ENCODE assay signal across 8 cellular contexts in genomic region chr6:92810913-92811312, GRCh38.
DNase-seq lines count a peak whose midpoint lies in the region; ATAC-seq, FAIRE-seq and TF ChIP-seq lines count a peak whose summit lies in the region.

No MANE protein-coding gene starts in this region.

- no peak overlapping the region for H3K4me3 ChIP-seq in kidney (ENCODE audit: low read length in 2 of 2)

- H3K4me1 ChIP-seq in kidney (ENCODE audit: control insufficient read depth in 1 of 2, insufficient read depth in 1 of 2, low read depth in 1 of 2, low read length in 2 of 2) = no peaks in the 10 kb centered on the region

- H3K27me3 Mint-ChIP-seq in WTC11 (ENCODE audit: low read depth) = no peaks in the 10 kb centered on the region; the same call in none of the 2 replicates

- TF ChIP-seq CTCF in WTC11 (IDR thresholded peaks at IDR 0.05) (peak; percentile 65), kidney (IDR thresholded peaks at IDR 0.05; ENCODE audit: borderline replicate concordance, extremely low read depth, insufficient read depth) (peak; percentile 28)

- no peak overlapping the region for H3K4me3 Mint-ChIP-seq in WTC11

- H3K4me1 Mint-ChIP-seq in WTC11 = peaks cover 5% of the 10 kb centered on the region

- FAIRE-seq in kidney (lab: Jason Lieb, UNC) (no peak), RCC 7860 (lab: Jason Lieb, UNC) (no peak)

- H3K36me3 Mint-ChIP-seq in WTC11 = no peaks in the 10 kb centered on the region

- POLR2A ChIA-PET in WTC11 (lab: Charles Lee) = no interaction called here

- H3K9me3 ChIP-seq in kidney (ENCODE audit: control insufficient read depth in 1 of 2, low read length in 2 of 2) = no peaks in the 10 kb centered on the region

- no peak overlapping the region for H3K27ac Mint-ChIP-seq in WTC11

- H3K9ac ChIP-seq in kidney (ENCODE audit: low read length in 2 of 2) = no peak overlapping the region

- no peaks in the 10 kb centered on the region for H3K36me3 ChIP-seq in kidney (ENCODE audit: control insufficient read depth in 1 of 2, insufficient read depth in 2 of 2, low read length in 2 of 2)

- H3K27ac ChIP-seq in kidney (ENCODE audit: low read depth in 2 of 2, low read length in 2 of 2) = no peak overlapping the region

- DNase-seq in CD1c-positive myeloid dendritic cell (ENCODE audit: extremely low spot score) (peak; percentile 5), NCI-H2081 (lab: John Stamatoyannopoulos, UW) (peak; percentile 55 to 81), WTC11 (ENCODE audit: low spot score) (peak; percentile 69), kidney (no peak), middle frontal gyrus (ENCODE audit: extremely low spot score, low spot score) (no peak), RCC 7860 (ENCODE audit: low spot score) (no peak)

- CTCF ChIA-PET in WTC11 (lab: Charles Lee) = interaction anchor here (0.6 to 2.1 kb wide), 24 partner anchors 10 to 1870 kb away, joined by 3 to 27 read pairs (median 4); partner anchors contain the start of gene EPHA7

- intact Hi-C loops in kidney (cut with DNase I) = no loop called here

- H3K9me3 Mint-ChIP-seq in WTC11 = no peaks in the 10 kb centered on the region

- ATAC-seq in GM18907 (IDR thresholded peaks at IDR 0.05; ENCODE audit: unreplicated experiment) (peak; percentile 99), HG03039 (IDR thresholded peaks at IDR 0.05; ENCODE audit: unreplicated experiment) (peak; percentile 97), WTC11 (peak; percentile 97)

TF ChIP-seq in WTC11, 78 proteins besides CTCF, POLR2A, EP300 and RAD21:
- no peak for TF ChIP-seq TEAD4 (CRISPR knock-in tag; IDR thresholded peaks at IDR 0.05)
- TF ChIP-seq STAT6 (CRISPR knock-in tag; conservative IDR thresholded peaks at IDR 0.05; ENCODE audit: low read depth) = no peak
- TF ChIP-seq GABPB1 (CRISPR knock-in tag; IDR thresholded peaks at IDR 0.05) = no peak
- no peak for TF ChIP-seq EMX1 (CRISPR knock-in tag; IDR thresholded peaks at IDR 0.05)
- TF ChIP-seq, protein P1, sequence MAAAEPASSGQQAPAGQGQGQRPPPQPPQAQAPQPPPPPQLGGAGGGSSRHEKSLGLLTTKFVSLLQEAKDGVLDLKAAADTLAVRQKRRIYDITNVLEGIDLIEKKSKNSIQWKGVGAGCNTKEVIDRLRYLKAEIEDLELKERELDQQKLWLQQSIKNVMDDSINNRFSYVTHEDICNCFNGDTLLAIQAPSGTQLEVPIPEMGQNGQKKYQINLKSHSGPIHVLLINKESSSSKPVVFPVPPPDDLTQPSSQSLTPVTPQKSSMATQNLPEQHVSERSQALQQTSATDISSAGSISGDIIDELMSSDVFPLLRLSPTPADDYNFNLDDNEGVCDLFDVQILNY (CRISPR knock-in tag; IDR thresholded peaks at IDR 0.05) = no peak
- no peak for TF ChIP-seq HMGA2 (CRISPR knock-in tag; IDR thresholded peaks at IDR 0.05)
- no peak for TF ChIP-seq NR1H2 (CRISPR knock-in tag; IDR thresholded peaks at IDR 0.05)
- TF ChIP-seq IRF2 (CRISPR knock-in tag; IDR thresholded peaks at IDR 0.05; ENCODE audit: borderline replicate concordance, low read depth) = no peak
- TF ChIP-seq ZNF512 (CRISPR knock-in tag; IDR thresholded peaks at IDR 0.05; ENCODE audit: borderline replicate concordance) = no peak
- TF ChIP-seq ZNF219 (CRISPR knock-in tag; IDR thresholded peaks at IDR 0.05; ENCODE audit: borderline replicate concordance) = no peak
- no peak for TF ChIP-seq ZNF138 (CRISPR knock-in tag; conservative IDR thresholded peaks at IDR 0.05)
- TF ChIP-seq E2F1 (CRISPR knock-in tag; IDR thresholded peaks at IDR 0.05) = no peak

Comparison
In these comparisons a context has a peak if more than half of its experiments do, and no peak if none do; other contexts are left out.
1. DNase-seq: peak in CD1c-positive myeloid dendritic cell (single experiment), NCI-H2081 (2 of 2) and WTC11 (single experiment); none in kidney (single experiment), middle frontal gyrus (single experiment) and RCC 7860 (single experiment).
2. Peak in every context shown above with its lines, with median percentiles within 50 percentile points of each other: ATAC-seq.